Comparison of ENCODE assay signal across 8 cellular contexts in the genomic region with DNA sequence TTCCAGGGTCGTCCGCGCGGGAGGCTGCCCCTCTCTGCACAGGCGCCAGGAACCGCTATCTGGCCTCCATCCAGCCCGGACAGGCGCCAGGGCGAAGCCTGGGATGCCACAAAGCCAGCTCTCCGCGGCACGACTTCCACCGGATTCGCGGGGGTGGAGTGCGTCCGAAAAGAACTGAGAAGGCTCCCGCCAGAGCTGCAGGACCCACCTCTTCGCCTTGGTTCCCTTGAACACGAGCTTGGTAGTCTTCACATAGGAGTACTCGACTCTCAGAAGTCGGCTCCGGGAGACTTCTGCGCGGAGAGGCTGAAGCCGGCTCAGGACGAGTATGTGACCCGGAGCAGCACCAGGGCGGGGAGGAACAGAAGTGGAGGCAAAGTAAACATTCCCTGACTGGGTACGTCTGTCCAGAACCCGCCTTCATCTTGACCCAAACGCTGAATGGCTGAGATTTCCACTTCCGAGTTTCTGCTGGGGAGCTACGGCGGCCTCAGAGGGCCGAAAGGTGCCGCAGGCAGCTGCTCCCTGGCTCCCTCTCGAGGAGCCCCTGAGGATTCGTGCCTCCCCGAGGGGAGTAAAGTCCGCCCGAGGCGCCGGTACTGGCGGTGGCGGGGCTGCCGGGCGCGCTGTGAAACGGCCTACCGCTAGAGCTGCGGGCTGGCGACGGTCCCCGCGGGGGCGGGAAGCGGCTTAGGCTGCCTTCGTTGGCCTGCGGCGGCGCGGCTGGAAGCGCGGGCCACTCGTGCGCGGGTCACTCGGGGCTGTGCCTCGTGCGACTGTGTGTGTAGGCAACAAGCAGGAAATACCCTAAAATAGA.
DNase-seq lines count a peak whose midpoint lies in the region; ATAC-seq and FAIRE-seq lines count a peak whose summit lies in the region.
"Not testable (repeated sequence)": the region's sequence is repeated elsewhere in the genome, so short reads cannot be mapped to it uniquely, and the experiment has no call there.

No MANE protein-coding gene starts in this region.

- H3K4me1 ChIP-seq in duodenal mucosa (ENCODE audit: control insufficient read depth in 1 of 2, insufficient read depth in 2 of 2, low read length in 2 of 2) = not testable (repeated sequence)

- ATAC-seq in GM18498 (IDR thresholded peaks at IDR 0.05; ENCODE audit: unreplicated experiment) (peak; percentile 100), HG02571 (IDR thresholded peaks at IDR 0.05; ENCODE audit: unreplicated experiment) (peak; percentile 99)

- DNase-seq in LHCN-M2 (ENCODE audit: low read depth) = peak; percentile 89
- peak; percentile 47 for DNase-seq in activated CD8-positive, alpha-beta memory T cell treated with anti-CD3 and anti-CD28 coated beads, Interleukin-2, amount 50 U/mL, for 24 hours (ENCODE audit: extremely low read depth)
- peak; percentile 85 for DNase-seq in islet precursor cell
- DNase-seq in urothelium cell line (ENCODE audit: low spot score) = peak; percentile 90

- H3K27ac ChIP-seq in duodenal mucosa (ENCODE audit: low read depth, low read length) (peak overlapping the region; percentile 66), skin epidermis (peak overlapping the region; percentile 7 to 87 (median 77))

- H3K27me3 ChIP-seq in duodenal mucosa (ENCODE audit: control insufficient read depth in 1 of 2, insufficient read depth in 2 of 2, low read length in 2 of 2) = not testable (repeated sequence)

- H3K4me3 ChIP-seq in duodenal mucosa (ENCODE audit: low read depth in 1 of 2, low read length in 2 of 2) = peak overlapping the region; percentile 80 to 88
- peak overlapping the region; percentile 44 to 72 (median 67) for H3K4me3 ChIP-seq in skin epidermis

- H3K36me3 ChIP-seq in duodenal mucosa (ENCODE audit: control insufficient read depth in 1 of 2, insufficient read depth in 2 of 2, low read length in 2 of 2) = not testable (repeated sequence)

- not testable (repeated sequence) for FAIRE-seq in urothelium cell line (lab: Jason Lieb, UNC)

- not testable (repeated sequence) for H3K9me3 ChIP-seq in duodenal mucosa (ENCODE audit: control insufficient read depth in 1 of 2, low read length in 2 of 2)

- H3K9ac ChIP-seq in duodenal mucosa (ENCODE audit: low read depth in 1 of 2, low read length in 2 of 2) = peak overlapping the region; percentile 60 to 61

Comparison
In these comparisons a context has a peak if more than half of its experiments do, and no peak if none do; other contexts are left out.
1. Peak in every context shown above with its lines: DNase-seq, ATAC-seq, H3K4me3 ChIP-seq and H3K27ac ChIP-seq.